Comparison of ENCODE assay signal across 19 cellular contexts in genomic region chr2:225457462-225457861, GRCh38. TPM values are rescaled to one million over a fixed set of nuclear protein-coding genes. Genes with fewer than 3 reads are reported as not detected.
"Had no signal": no experiment of that assay in that cellular context is flagged by ENCODE, and none has a peak within 500 bp of the region (broad histone marks: within the 10 kb centered on the region; RNA-seq: fewer than 3 reads in every experiment).

No MANE protein-coding gene starts in this region.

- H3K27ac Mint-ChIP-seq: activated CD8-positive, alpha-beta T cell treated with anti-CD3 and anti-CD28 coated beads for 36 hours; stimulated activated memory B cell treated with anti-CD40 and anti-IgM and Interleukin-4, amounts not matched to agents 10 μg/mL and 1 μg/mL and 100 μg/mL, for 72 hours had no signal

- H3K27me3 Mint-ChIP-seq: stimulated activated memory B cell treated with anti-CD40 and anti-IgM and Interleukin-4, amounts not matched to agents 10 μg/mL and 1 μg/mL and 100 μg/mL, for 72 hours had no signal

- ATAC-seq: activated CD8-positive, alpha-beta T cell treated with anti-CD3 and anti-CD28 coated beads for 36 hours; heart right ventricle; left ventricle myocardium superior; stimulated activated memory B cell treated with anti-CD40 and anti-IgM and Interleukin-4, amounts not matched to agents 10 μg/mL and 1 μg/mL and 100 μg/mL, for 72 hours had no signal

- H3K9me3 ChIP-seq: colonic mucosa, heart right ventricle, tibial artery had no signal

- DNase-seq: activated CD4-positive, alpha-beta T cell treated with anti-CD3 and anti-CD28 coated beads for 4 hours; activated CD8-positive, alpha-beta memory T cell treated with anti-CD3 and anti-CD28 coated beads, Interleukin-2, amount 50 U/mL, for 4 hours; activated CD8-positive, alpha-beta T cell treated with anti-CD3 and anti-CD28 coated beads for 36 hours; activated naive CD4-positive, alpha-beta T cell; colonic mucosa; effector CD4-positive, alpha-beta T cell; heart right ventricle; left ventricle myocardium superior; tibial artery had no signal

- H3K27ac ChIP-seq: cardiac muscle cell, colonic mucosa, heart right ventricle, parathyroid adenoma, tibial artery had no signal

- H3K4me1 Mint-ChIP-seq: neural crest cell; stimulated activated memory B cell treated with anti-CD40 and anti-IgM and Interleukin-4, amounts not matched to agents 10 μg/mL and 1 μg/mL and 100 μg/mL, for 72 hours had no signal

- H3K36me3 ChIP-seq: cardiac muscle cell, colonic mucosa, heart right ventricle, tibial artery had no signal

- H3K27me3 ChIP-seq: cardiac muscle cell, colonic mucosa, heart right ventricle, tibial artery had no signal

- H3K36me3 Mint-ChIP-seq: stimulated activated memory B cell treated with anti-CD40 and anti-IgM and Interleukin-4, amounts not matched to agents 10 μg/mL and 1 μg/mL and 100 μg/mL, for 72 hours had no signal

- H3K4me3 Mint-ChIP-seq: activated CD8-positive, alpha-beta T cell treated with anti-CD3 and anti-CD28 coated beads for 36 hours; neural crest cell; stimulated activated memory B cell treated with anti-CD40 and anti-IgM and Interleukin-4, amounts not matched to agents 10 μg/mL and 1 μg/mL and 100 μg/mL, for 72 hours had no signal

- H3K9me3 Mint-ChIP-seq: activated CD8-positive, alpha-beta T cell treated with anti-CD3 and anti-CD28 coated beads for 36 hours; neural crest cell; stimulated activated memory B cell treated with anti-CD40 and anti-IgM and Interleukin-4, amounts not matched to agents 10 μg/mL and 1 μg/mL and 100 μg/mL, for 72 hours had no signal

- H3K4me3 ChIP-seq: cardiac muscle cell, colonic mucosa, heart right ventricle, smooth muscle cell, tibial artery had no signal

- H3K4me1 ChIP-seq: colonic mucosa, heart right ventricle, parathyroid adenoma, tibial artery had no signal

- FAIRE-seq: frontal cortex had no signal

RNA-seq across cellular contexts. Expression of gene NYAP2, which starts 58.0 kb away (rescaled TPM):
- total RNA-seq: activated CD8-positive, alpha-beta T cell treated with anti-CD3 and anti-CD28 coated beads for 36 hours; cardiac muscle cell; fibroblast of lung; kidney epithelial cell; left ventricle myocardium superior; mesenteric fat pad; smooth muscle cell; T-helper 1 cell treated with Interleukin-12 subunit alpha and Interleukin-12 subunit beta and Interleukin-4 antibody, amounts not matched to agents 30 ng/mL and 1 ng/mL, for 36 hours had no signal
- polyA plus RNA-seq: cardiac muscle cell, fibroblast of lung, heart right ventricle, smooth muscle cell had no signal
